In the genomic region with DNA sequence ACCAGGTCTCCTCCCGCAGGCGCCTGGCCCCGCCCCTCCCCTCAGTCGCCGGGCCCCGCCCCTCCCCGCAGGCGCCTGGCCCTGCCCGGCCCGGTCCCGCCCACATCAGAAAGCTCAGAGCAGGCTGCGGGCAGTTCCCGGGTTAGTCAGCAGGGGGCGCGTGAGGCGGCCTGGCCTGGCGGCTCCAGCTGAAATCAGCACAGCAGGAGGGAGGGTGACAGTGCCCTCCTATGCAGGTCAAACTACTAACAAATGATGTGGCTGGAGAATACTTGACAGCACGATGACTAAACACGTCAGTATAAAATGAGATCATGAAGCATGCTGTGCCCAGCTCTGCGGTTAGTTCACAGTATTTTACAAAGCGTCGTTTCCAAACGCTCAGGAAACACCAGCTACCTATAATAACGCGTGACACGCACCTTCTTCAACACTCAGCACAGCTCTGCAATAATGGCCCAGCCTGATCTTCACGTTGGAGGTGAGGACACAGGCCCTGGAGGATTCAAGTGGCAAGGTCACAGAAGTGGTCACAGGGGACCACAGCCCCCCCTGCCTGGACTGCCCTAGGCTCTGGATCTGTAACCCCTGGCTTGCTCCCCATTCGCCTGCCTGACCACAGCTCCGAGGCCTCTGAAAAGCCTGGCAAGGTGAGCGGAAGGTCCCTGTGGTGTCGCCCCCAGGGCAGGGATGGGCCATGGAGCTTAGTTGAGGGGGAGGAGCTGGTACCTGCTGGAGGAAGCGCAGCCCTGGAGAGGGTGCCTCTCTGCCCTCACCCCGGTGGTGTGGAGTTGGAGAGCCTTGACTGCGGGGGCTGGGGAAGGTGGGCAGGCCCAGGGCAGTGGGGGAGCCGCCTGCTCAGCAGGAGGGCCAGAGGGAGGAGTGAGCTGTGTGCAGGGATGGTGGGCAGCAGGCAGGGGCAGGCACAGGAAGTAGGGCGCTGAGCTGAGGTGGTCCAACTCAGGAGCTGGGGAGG, we compare ENCODE assay signal across 8 cellular contexts.
A peak's percentile ranks its signal among the peaks of the same experiment; 100 is the strongest.
DNase-seq lines count a peak whose midpoint lies in the region; ATAC-seq and TF ChIP-seq lines count a peak whose summit lies in the region.

No MANE protein-coding gene starts in this region.

- H3K36me3 Mint-ChIP-seq in CD4-positive, alpha-beta memory T cell, result no peaks in the 10 kb centered on the region

- H3K9me3 ChIP-seq in CD4-positive, alpha-beta memory T cell (ENCODE audit: control insufficient read depth in 1 of 2, low read length in 2 of 2), result no peaks in the 10 kb centered on the region
- no peaks in the 10 kb centered on the region for H3K9me3 ChIP-seq in mucosa of descending colon

- no peak overlapping the region for H3K27ac ChIP-seq in CD4-positive, alpha-beta memory T cell (ENCODE audit: low read depth, low read length)

- H3K27me3 Mint-ChIP-seq in CD4-positive, alpha-beta memory T cell, result peaks cover 8 to 13% of the 10 kb centered on the region in 2 donors

- peak overlapping the region in 5 of 8 donors; percentile 23 to 61 (median 49) for H3K4me3 Mint-ChIP-seq in CD4-positive, alpha-beta memory T cell

- ATAC-seq in GM19438 (IDR thresholded peaks at IDR 0.05; ENCODE audit: low read depth, unreplicated experiment) (peak; percentile 86), mucosa of descending colon (peak; percentile 99)

- peak overlapping the region in 6 of 7 donors; percentile 60 to 90 (median 82) for H3K27ac Mint-ChIP-seq in CD4-positive, alpha-beta memory T cell

- POLR2A ChIA-PET in CD4-positive, alpha-beta memory T cell (lab: Charles Lee; ENCODE audit: partially characterized antibody), result interaction anchor here (1.1 to 1.5 kb wide), 2 partner anchors 170 to 174 kb away, joined by 3 to 5 read pairs; no protein-coding TSS in a partner anchor

- H3K4me1 ChIP-seq in CD4-positive, alpha-beta memory T cell (ENCODE audit: insufficient read depth, low read length), result peaks cover 11% of the 10 kb centered on the region
- peaks cover 3% of the 10 kb centered on the region for H3K4me1 ChIP-seq in mucosa of descending colon (ENCODE audit: low read depth)

- peak; percentile 97 for TF ChIP-seq CTCF in mucosa of descending colon (IDR thresholded peaks at IDR 0.05)

- H3K4me1 Mint-ChIP-seq in CD4-positive, alpha-beta memory T cell, result peaks cover 13 to 22% (median 17%) of the 10 kb centered on the region in 4 donors

- intact Hi-C loops in CD4-positive, alpha-beta memory T cell (cut with micrococcal nuclease), result loop anchor here (1.0 to 2.0 kb wide), 5 partner anchors 54 to 339 kb away; a partner anchor contains a TSS
- intact Hi-C loops in mucosa of descending colon (cut with DNase I, micrococcal nuclease), result loop anchor here in 1 of 2 donors (10.0 kb wide), 2 partner anchors 57 to 173 kb away; a partner anchor contains a TSS

- no peak overlapping the region for H3K4me3 ChIP-seq in CD4-positive, alpha-beta memory T cell (ENCODE audit: low read length in 2 of 2)
- no peak overlapping the region for H3K4me3 ChIP-seq in mucosa of descending colon

- no peaks in the 10 kb centered on the region for H3K27me3 ChIP-seq in CD4-positive, alpha-beta memory T cell (ENCODE audit: insufficient read depth, low read length)

- H3K36me3 ChIP-seq in CD4-positive, alpha-beta memory T cell (ENCODE audit: insufficient read depth, low read length), result no peaks in the 10 kb centered on the region
- H3K36me3 ChIP-seq in mucosa of descending colon (ENCODE audit: low read depth), result no peaks in the 10 kb centered on the region

- H3K9me3 Mint-ChIP-seq in CD4-positive, alpha-beta memory T cell, result peaks cover 0 to 2% (median 0%) of the 10 kb centered on the region in 8 donors

- CTCF ChIA-PET in CD4-positive, alpha-beta memory T cell (lab: Charles Lee; ENCODE audit: partially characterized antibody), result interaction anchor here (0.7 to 2.2 kb wide), 24 partner anchors 9 to 424 kb away, joined by 3 to 52 read pairs (median 4); a partner anchor contains a TSS

- DNase-seq in CD4-positive, alpha-beta memory T cell, result peak; percentile 87 to 92 (median 88)
- DNase-seq in HPDE6-E6E7 (ENCODE audit: extremely low spot score) (peak; percentile 69), NOMO-1 treated with DMSO at 0.1 percent for 48 hours (lab: John Stamatoyannopoulos, UW; ENCODE audit: unreplicated experiment) (peak; percentile 63), epidermal melanocyte (ENCODE audit: insufficient read length, low spot score) (peak; percentile 60), mucosa of descending colon (peak; percentile 90 to 98 (median 94))
- DNase-seq in activated CD8-positive, alpha-beta memory T cell treated with anti-CD3 and anti-CD28 coated beads, Interleukin-2, amount 50 U/mL, for 1 hour (ENCODE audit: extremely low read depth), result peak; percentile 71
- DNase-seq in stimulated activated CD8-positive, alpha-beta memory T cell treated with anti-CD3 and anti-CD28 coated beads, Interleukin-4, amount 100 ng/mL, for 48 hours, result peak; percentile 99
